ENCODE assay signal across 7 cellular contexts in genomic region chr7:72954563-72955198, GRCh38. TPM values are rescaled to one million over a fixed set of nuclear protein-coding genes. Genes with fewer than 3 reads are reported as not detected.
DNase-seq lines count a peak whose midpoint lies in the region; ATAC-seq and TF ChIP-seq lines count a peak whose summit lies in the region.
"Not testable (repeated sequence)": the region's sequence is repeated elsewhere in the genome, so short reads cannot be mapped to it uniquely, and the experiment has no call there.

No MANE protein-coding gene starts in this region.

- H3K4me3 Mint-ChIP-seq in activated naive CD8-positive, alpha-beta T cell treated with anti-CD3 and anti-CD28 coated beads, Interleukin-2, amount 50 U/mL, for 24 hours, result peak overlapping the region; percentile 74
- peak overlapping the region; percentile 79 for H3K4me3 Mint-ChIP-seq in glutamatergic neuron (ENCODE audit: unreplicated experiment)

- H3K9me3 ChIP-seq in RWPE2 (ENCODE audit: severe bottlenecking); neuron (ENCODE audit: low read length): not testable (repeated sequence)

- H3K27me3 Mint-ChIP-seq in activated naive CD8-positive, alpha-beta T cell treated with anti-CD3 and anti-CD28 coated beads, Interleukin-2, amount 50 U/mL, for 24 hours; glutamatergic neuron (ENCODE audit: unreplicated experiment): not testable (repeated sequence)

- H3K4me1 Mint-ChIP-seq in activated naive CD8-positive, alpha-beta T cell treated with anti-CD3 and anti-CD28 coated beads, Interleukin-2, amount 50 U/mL, for 24 hours; glutamatergic neuron (ENCODE audit: low read depth, unreplicated experiment): not testable (repeated sequence)

- not testable (repeated sequence) for H3K27ac ChIP-seq in RWPE2 (ENCODE audit: poor library complexity, severe bottlenecking)

- not testable (repeated sequence) for DNase-seq in RWPE2 (ENCODE audit: low spot score); activated naive CD8-positive, alpha-beta T cell treated with anti-CD3 and anti-CD28 coated beads, Interleukin-2, amount 50 U/mL, for 24 hours; glutamatergic neuron

- not testable (repeated sequence) for H3K36me3 Mint-ChIP-seq in activated naive CD8-positive, alpha-beta T cell treated with anti-CD3 and anti-CD28 coated beads, Interleukin-2, amount 50 U/mL, for 24 hours (ENCODE audit: low read depth); glutamatergic neuron (ENCODE audit: unreplicated experiment)

- H3K9me3 Mint-ChIP-seq in activated naive CD8-positive, alpha-beta T cell treated with anti-CD3 and anti-CD28 coated beads, Interleukin-2, amount 50 U/mL, for 24 hours; glutamatergic neuron (ENCODE audit: unreplicated experiment): not testable (repeated sequence)

- peak overlapping the region; percentile 17 for H3K4me3 ChIP-seq in RWPE2 (ENCODE audit: severe bottlenecking)
- peak overlapping the region; percentile 38 for H3K4me3 ChIP-seq in neuron (ENCODE audit: low read length)

- H2AFZ ChIP-seq in neuron (ENCODE audit: low read depth, low read length), result not testable (repeated sequence)

- TF ChIP-seq CTCF in RWPE2 (IDR thresholded peaks at IDR 0.05; ENCODE audit: poor library complexity, severe bottlenecking); glutamatergic neuron (IDR thresholded peaks at IDR 0.05; ENCODE audit: partially characterized antibody, unreplicated experiment): not testable (repeated sequence)

- not testable (repeated sequence) for H3K27me3 ChIP-seq in RWPE2 (ENCODE audit: insufficient read depth, poor library complexity, severe bottlenecking); neuron (ENCODE audit: insufficient read depth, low read length)

- ATAC-seq in GM18861 (IDR thresholded peaks at IDR 0.05; ENCODE audit: unreplicated experiment) (peak; percentile 92), GM21723 (IDR thresholded peaks at IDR 0.05; ENCODE audit: unreplicated experiment) (peak; percentile 84), HG03108 (IDR thresholded peaks at IDR 0.05; ENCODE audit: unreplicated experiment) (peak; percentile 88), RWPE2 (ENCODE audit: low read depth) (peak; percentile 83)
- peak; percentile 92 for ATAC-seq in activated naive CD8-positive, alpha-beta T cell treated with anti-CD3 and anti-CD28 coated beads, Interleukin-2, amount 50 U/mL, for 24 hours

- H3K36me3 ChIP-seq in RWPE2 (ENCODE audit: low read depth); neuron (ENCODE audit: insufficient read depth, low read length): not testable (repeated sequence)

- not testable (repeated sequence) for H3K4me1 ChIP-seq in RWPE2 (ENCODE audit: insufficient read depth, poor library complexity, severe bottlenecking); neuron (ENCODE audit: insufficient read depth, low read length)

- not testable (repeated sequence) for H3K27ac Mint-ChIP-seq in activated naive CD8-positive, alpha-beta T cell treated with anti-CD3 and anti-CD28 coated beads, Interleukin-2, amount 50 U/mL, for 24 hours; glutamatergic neuron (ENCODE audit: unreplicated experiment)

RNA-seq across cellular contexts. Expression of gene TRIM74, which starts 14.6 kb away (rescaled TPM):
- 2.9 TPM for total RNA-seq in glutamatergic neuron (ENCODE audit: unreplicated experiment)

RNA-seq across cellular contexts. Expression of gene POM121, which starts 29.8 kb away (rescaled TPM):
- 50.9 TPM for total RNA-seq in glutamatergic neuron (ENCODE audit: unreplicated experiment)
